19 cellular contexts compared by ENCODE assay signal in genomic region chr9:127990539-127990938, GRCh38. TPM values are rescaled to one million over a fixed set of nuclear protein-coding genes. Genes with fewer than 3 reads are reported as not detected.
DNase-seq lines count a peak whose midpoint lies in the region; ATAC-seq and TF ChIP-seq lines count a peak whose summit lies in the region.
"Had no signal": no experiment of that assay in that cellular context is flagged by ENCODE, and none has a peak within 500 bp of the region (broad histone marks: within the 10 kb centered on the region; RNA-seq: fewer than 3 reads in every experiment).

No MANE protein-coding gene starts in this region.

- H3K4me1 ChIP-seq in Loucy (ENCODE audit: insufficient read depth, low read length, poor library complexity, severe bottlenecking) (peaks cover 6% of the 10 kb centered on the region), mesenchymal stem cell (ENCODE audit: control insufficient read depth, insufficient read depth, low read depth, low read length) (peaks cover 6% of the 10 kb centered on the region), trophoblast cell (ENCODE audit: control insufficient read depth in 1 of 2, insufficient read depth in 2 of 2, low read length in 2 of 2) (peaks cover 4 to 5% of the 10 kb centered on the region in 2 experiments)
- H3K4me1 ChIP-seq: BE2C, HAP-1, left lung had no signal

- H3K18ac ChIP-seq in mesenchymal stem cell (ENCODE audit: low read depth in 1 of 2, low read length in 2 of 2) (no peak overlapping the region), trophoblast cell (ENCODE audit: low read length) (no peak overlapping the region)

- no peaks in the 10 kb centered on the region for H3K79me2 ChIP-seq in Loucy (ENCODE audit: insufficient read depth, low read length)
- no peaks in the 10 kb centered on the region for H3K79me2 ChIP-seq in trophoblast cell (ENCODE audit: control insufficient read depth, insufficient read depth, low read length, poor library complexity)

- no peak overlapping the region for H3K14ac ChIP-seq in mesenchymal stem cell (ENCODE audit: low read length in 2 of 2)
- H3K14ac ChIP-seq in trophoblast cell (ENCODE audit: low read length): no peak overlapping the region

- no peak overlapping the region for H3K4me3 Mint-ChIP-seq in activated T-helper 17 cell treated with anti-CD3 and anti-CD28 coated beads, Interleukin-2, amount 50 U/mL, for 72 hours
- no peak overlapping the region for H3K4me3 Mint-ChIP-seq in stimulated activated memory B cell treated with anti-CD40 and anti-IgM and Interleukin-4, amounts not matched to agents 10 μg/mL and 1 μg/mL and 100 μg/mL, for 72 hours
- H3K4me3 Mint-ChIP-seq: activated CD4-positive, alpha-beta T cell treated with anti-CD3 and anti-CD28 coated beads for 36 hours; stimulated activated naive CD8-positive, alpha-beta T cell treated with anti-CD3 and anti-CD28 coated beads, Interleukin-15, amount 100 ng/mL, for 72 hours had no signal

- no peak overlapping the region for H2AK5ac ChIP-seq in mesenchymal stem cell (ENCODE audit: low read length, severe bottlenecking)
- H2AK5ac ChIP-seq in trophoblast cell (ENCODE audit: low read length): no peak overlapping the region

- no peak for ATAC-seq in activated T-helper 17 cell treated with anti-CD3 and anti-CD28 coated beads, Interleukin-2, amount 50 U/mL, for 72 hours (replicated peaks)
- peak; percentile 25 for ATAC-seq in left lobe of liver
- ATAC-seq in stimulated activated memory B cell treated with anti-CD40 and anti-IgM and Interleukin-4, amounts not matched to agents 10 μg/mL and 1 μg/mL and 100 μg/mL, for 72 hours: no peak
- ATAC-seq: gastroesophageal sphincter had no signal

- H2BK120ac ChIP-seq in mesenchymal stem cell (ENCODE audit: low read depth, low read length) (no peak overlapping the region), trophoblast cell (ENCODE audit: insufficient read depth, low read length, poor library complexity) (no peak overlapping the region)

- peak overlapping the region; percentile 57 for H2AFZ ChIP-seq in Loucy (ENCODE audit: low read length)
- H2AFZ ChIP-seq in mesenchymal stem cell (ENCODE audit: low read depth, low read length): no peak overlapping the region
- H2AFZ ChIP-seq in trophoblast cell (ENCODE audit: insufficient read depth, low read length, poor library complexity): no peak overlapping the region

- H2BK12ac ChIP-seq in mesenchymal stem cell (ENCODE audit: low read length in 2 of 2) (no peak overlapping the region), trophoblast cell (ENCODE audit: low read length) (no peak overlapping the region)

- H3K27ac ChIP-seq in mesenchymal stem cell (ENCODE audit: low read length, poor library complexity, severe bottlenecking) (no peak overlapping the region), trophoblast cell (ENCODE audit: low read depth, low read length) (no peak overlapping the region)
- H3K27ac ChIP-seq: gastroesophageal sphincter, left lung had no signal

- no peaks in the 10 kb centered on the region for H3K36me3 Mint-ChIP-seq in activated T-helper 17 cell treated with anti-CD3 and anti-CD28 coated beads, Interleukin-2, amount 50 U/mL, for 72 hours (ENCODE audit: low read depth)
- H3K36me3 Mint-ChIP-seq in stimulated activated memory B cell treated with anti-CD40 and anti-IgM and Interleukin-4, amounts not matched to agents 10 μg/mL and 1 μg/mL and 100 μg/mL, for 72 hours: no peaks in the 10 kb centered on the region

- H3K4me2 ChIP-seq in Loucy (ENCODE audit: low read depth, low read length, poor library complexity, severe bottlenecking) (no peak overlapping the region), mesenchymal stem cell (ENCODE audit: low read length, poor library complexity, severe bottlenecking) (no peak overlapping the region), trophoblast cell (ENCODE audit: low read length) (no peak overlapping the region)

- H4K8ac ChIP-seq in mesenchymal stem cell (ENCODE audit: low read length): no peak overlapping the region
- no peak overlapping the region for H4K8ac ChIP-seq in trophoblast cell (ENCODE audit: low read depth, low read length)

- WGBS in mesenchymal stem cell: 78% methylated on average over 3 of the region's 3 CpGs
- WGBS in trophoblast cell (ENCODE audit: extremely low coverage, insufficient coverage, insufficient read length): no CpG with 5 or more reads among the region's 3 CpGs

- H3K36me3 ChIP-seq in Loucy (ENCODE audit: insufficient read depth, low read length): no peaks in the 10 kb centered on the region
- H3K36me3 ChIP-seq in mesenchymal stem cell (ENCODE audit: control insufficient read depth in 1 of 2, insufficient read depth in 2 of 2, low read depth in 1 of 2, low read length in 2 of 2): no peaks in the 10 kb centered on the region
- H3K36me3 ChIP-seq in trophoblast cell (ENCODE audit: control insufficient read depth in 1 of 2, insufficient read depth in 2 of 2, low read length in 2 of 2): no peaks in the 10 kb centered on the region
- H3K36me3 ChIP-seq: BE2C, gastroesophageal sphincter, HAP-1, left lung had no signal

- H3K9me3 Mint-ChIP-seq in activated T-helper 17 cell treated with anti-CD3 and anti-CD28 coated beads, Interleukin-2, amount 50 U/mL, for 72 hours: no peaks in the 10 kb centered on the region
- H3K9me3 Mint-ChIP-seq in stimulated activated memory B cell treated with anti-CD40 and anti-IgM and Interleukin-4, amounts not matched to agents 10 μg/mL and 1 μg/mL and 100 μg/mL, for 72 hours: no peaks in the 10 kb centered on the region
- H3K9me3 Mint-ChIP-seq: stimulated activated naive CD8-positive, alpha-beta T cell treated with anti-CD3 and anti-CD28 coated beads, Interleukin-15, amount 100 ng/mL, for 72 hours had no signal

- no peak overlapping the region for H4K12ac ChIP-seq in trophoblast cell (ENCODE audit: low read depth, low read length)

- H3K4me3 ChIP-seq in Loucy (ENCODE audit: low read length, poor library complexity, severe bottlenecking): no peak overlapping the region
- no peak overlapping the region for H3K4me3 ChIP-seq in mesenchymal stem cell (ENCODE audit: insufficient read depth in 1 of 2, low read depth in 1 of 2, low read length in 2 of 2)
- no peak overlapping the region for H3K4me3 ChIP-seq in trophoblast cell (ENCODE audit: low read depth, low read length)
- H3K4me3 ChIP-seq: gastroesophageal sphincter, HAP-1, left lung had no signal

- H3K4me1 Mint-ChIP-seq in activated T-helper 17 cell treated with anti-CD3 and anti-CD28 coated beads, Interleukin-2, amount 50 U/mL, for 72 hours: peaks cover 4% of the 10 kb centered on the region
- peaks cover 47% of the 10 kb centered on the region for H3K4me1 Mint-ChIP-seq in stimulated activated memory B cell treated with anti-CD40 and anti-IgM and Interleukin-4, amounts not matched to agents 10 μg/mL and 1 μg/mL and 100 μg/mL, for 72 hours

- H2BK5ac ChIP-seq in mesenchymal stem cell (ENCODE audit: low read depth, low read length, poor library complexity, severe bottlenecking): no peak overlapping the region
- no peak overlapping the region for H2BK5ac ChIP-seq in trophoblast cell (ENCODE audit: low read depth, low read length, poor library complexity)

- H3K9me3 ChIP-seq in Loucy (ENCODE audit: insufficient read depth, low read depth, low read length): no peaks in the 10 kb centered on the region
- H3K9me3 ChIP-seq in mesenchymal stem cell (ENCODE audit: control insufficient read depth, low read length): no peaks in the 10 kb centered on the region
- H3K9me3 ChIP-seq in trophoblast cell (ENCODE audit: insufficient read depth, low read depth, low read length): no peaks in the 10 kb centered on the region
- H3K9me3 ChIP-seq: BE2C, gastroesophageal sphincter, HAP-1, left lung had no signal

- no peaks in the 10 kb centered on the region for H3K9me2 ChIP-seq in Loucy (replicated peaks; ENCODE audit: low read depth, low read length)

- no peak overlapping the region for H2BK15ac ChIP-seq in mesenchymal stem cell (ENCODE audit: low read depth, poor library complexity, severe bottlenecking)

- DNase-seq in left lobe of liver (ENCODE audit: low spot score): no peak
- DNase-seq in mesenchymal stem cell: no peak
- DNase-seq in HK-2 (ENCODE audit: unreplicated experiment): no peak
- no peak for DNase-seq in trophoblast cell
- no peak for DNase-seq in activated T-cell treated with anti-CD3 and anti-CD28 coated beads, Interleukin-2, amount 50 U/mL, for 1 hour
- DNase-seq: activated CD4-positive, alpha-beta T cell treated with anti-CD3 and anti-CD28 coated beads for 36 hours; amygdala; BE2C; caudate nucleus; erythroblast; left lung; NCI-H82; stimulated activated CD4-positive, alpha-beta T cell treated with anti-CD3 and anti-CD28 coated beads, Interleukin-2, amount 100 ng/mL, for 24 hours; stimulated activated naive CD8-positive, alpha-beta T cell treated with anti-CD3 and anti-CD28 coated beads, Interleukin-15, amount 100 ng/mL, for 72 hours had no signal

- H3K27me3 Mint-ChIP-seq in activated T-helper 17 cell treated with anti-CD3 and anti-CD28 coated beads, Interleukin-2, amount 50 U/mL, for 72 hours: no peaks in the 10 kb centered on the region
- H3K27me3 Mint-ChIP-seq in stimulated activated memory B cell treated with anti-CD40 and anti-IgM and Interleukin-4, amounts not matched to agents 10 μg/mL and 1 μg/mL and 100 μg/mL, for 72 hours: no peaks in the 10 kb centered on the region
- H3K27me3 Mint-ChIP-seq: activated CD4-positive, alpha-beta T cell treated with anti-CD3 and anti-CD28 coated beads for 36 hours; stimulated activated naive CD8-positive, alpha-beta T cell treated with anti-CD3 and anti-CD28 coated beads, Interleukin-15, amount 100 ng/mL, for 72 hours had no signal

- no peaks in the 10 kb centered on the region for H4K20me1 ChIP-seq in Loucy (ENCODE audit: insufficient read depth, low read length, poor library complexity, severe bottlenecking)

- H4K91ac ChIP-seq in mesenchymal stem cell (ENCODE audit: low read length) (no peak overlapping the region), trophoblast cell (ENCODE audit: low read depth, low read length) (no peak overlapping the region)

- no peaks in the 10 kb centered on the region for H3K27me3 ChIP-seq in Loucy (ENCODE audit: insufficient read depth, low read length, poor library complexity, severe bottlenecking)
- peaks cover 0 to 5% of the 10 kb centered on the region in 2 experiments for H3K27me3 ChIP-seq in mesenchymal stem cell (ENCODE audit: control insufficient read depth in 1 of 2, insufficient read depth in 1 of 2, low read length in 2 of 2)
- H3K27me3 ChIP-seq in trophoblast cell (ENCODE audit: insufficient read depth, low read length): no peaks in the 10 kb centered on the region
- H3K27me3 ChIP-seq: BE2C, gastroesophageal sphincter, left lung had no signal

- no peak overlapping the region for H3K9ac ChIP-seq in Loucy (ENCODE audit: low read depth, low read length, poor library complexity, severe bottlenecking)
- H3K9ac ChIP-seq in mesenchymal stem cell (ENCODE audit: low read length): no peak overlapping the region
- no peak overlapping the region for H3K9ac ChIP-seq in trophoblast cell (ENCODE audit: low read length)

- no peaks in the 10 kb centered on the region for H3K79me1 ChIP-seq in mesenchymal stem cell (replicated peaks; ENCODE audit: low read length, poor library complexity, severe bottlenecking)
- H3K79me1 ChIP-seq in trophoblast cell (ENCODE audit: low read length): no peaks in the 10 kb centered on the region

- TF ChIP-seq CTCF in Loucy (conservative IDR thresholded peaks at IDR 0.05; ENCODE audit: low read length): no peak

- H3K23ac ChIP-seq in mesenchymal stem cell (ENCODE audit: low read length in 2 of 2) (no peak overlapping the region), trophoblast cell (ENCODE audit: low read length) (no peak overlapping the region)

- H3K27ac Mint-ChIP-seq in activated T-helper 17 cell treated with anti-CD3 and anti-CD28 coated beads, Interleukin-2, amount 50 U/mL, for 72 hours: peak overlapping the region; percentile 12
- H3K27ac Mint-ChIP-seq in stimulated activated memory B cell treated with anti-CD40 and anti-IgM and Interleukin-4, amounts not matched to agents 10 μg/mL and 1 μg/mL and 100 μg/mL, for 72 hours: peak overlapping the region; percentile 84
- H3K27ac Mint-ChIP-seq: activated CD4-positive, alpha-beta T cell treated with anti-CD3 and anti-CD28 coated beads for 36 hours; stimulated activated naive CD8-positive, alpha-beta T cell treated with anti-CD3 and anti-CD28 coated beads, Interleukin-15, amount 100 ng/mL, for 72 hours had no signal

- no peaks in the 10 kb centered on the region for H3F3A ChIP-seq in Loucy (ENCODE audit: low read depth)

- H3K4ac ChIP-seq in mesenchymal stem cell (ENCODE audit: low read depth in 1 of 2, low read length in 2 of 2) (no peak overlapping the region), trophoblast cell (ENCODE audit: low read depth, low read length) (no peak overlapping the region)

RNA-seq across cellular contexts. Expression of gene EEIG1, which starts 9.8 kb away (rescaled TPM):
- 10 to 100 TPM; 29.6 to 37.8 TPM for total RNA-seq in activated T-helper 17 cell treated with anti-CD3 and anti-CD28 coated beads, Interleukin-2, amount 50 U/mL, for 72 hours
- total RNA-seq in left lobe of liver: 42.5 TPM
- 44.3 TPM for polyA plus RNA-seq in mesenchymal stem cell (2013, experiment 1 of 2)
- polyA plus RNA-seq in mesenchymal stem cell (2013, experiment 2 of 2): 42.9 TPM
- 131 and 139 TPM in 2 replicates for polyA plus RNA-seq in trophoblast cell (2013)

RNA-seq across cellular contexts. Expression of gene DPM2, which starts 52.9 kb away (rescaled TPM):
- 10 to 100 TPM; 29.4 to 54.5 TPM for total RNA-seq in activated T-helper 17 cell treated with anti-CD3 and anti-CD28 coated beads, Interleukin-2, amount 50 U/mL, for 72 hours
- 12.4 TPM for total RNA-seq in left lobe of liver
- polyA plus RNA-seq in mesenchymal stem cell (2013, experiment 1 of 2): 29.7 TPM
- polyA plus RNA-seq in mesenchymal stem cell (2013, experiment 2 of 2): 30.1 TPM
- 27.7 and 31.0 TPM in 2 replicates for polyA plus RNA-seq in trophoblast cell (2013)

RNA-seq across cellular contexts. Expression of gene PIP5KL1, which starts 60.0 kb away (rescaled TPM):
- 1 to 10 TPM; 2.6 to 3.7 TPM for total RNA-seq in activated T-helper 17 cell treated with anti-CD3 and anti-CD28 coated beads, Interleukin-2, amount 50 U/mL, for 72 hours
- 0.40 TPM for total RNA-seq in left lobe of liver
- polyA plus RNA-seq in mesenchymal stem cell (2013, experiment 1 of 2): 2.0 TPM
- 1.8 TPM for polyA plus RNA-seq in mesenchymal stem cell (2013, experiment 2 of 2)
- 2.9 and 3.3 TPM in 2 replicates for polyA plus RNA-seq in trophoblast cell (2013)
